23 cellular contexts compared by ENCODE assay signal in the genomic region with DNA sequence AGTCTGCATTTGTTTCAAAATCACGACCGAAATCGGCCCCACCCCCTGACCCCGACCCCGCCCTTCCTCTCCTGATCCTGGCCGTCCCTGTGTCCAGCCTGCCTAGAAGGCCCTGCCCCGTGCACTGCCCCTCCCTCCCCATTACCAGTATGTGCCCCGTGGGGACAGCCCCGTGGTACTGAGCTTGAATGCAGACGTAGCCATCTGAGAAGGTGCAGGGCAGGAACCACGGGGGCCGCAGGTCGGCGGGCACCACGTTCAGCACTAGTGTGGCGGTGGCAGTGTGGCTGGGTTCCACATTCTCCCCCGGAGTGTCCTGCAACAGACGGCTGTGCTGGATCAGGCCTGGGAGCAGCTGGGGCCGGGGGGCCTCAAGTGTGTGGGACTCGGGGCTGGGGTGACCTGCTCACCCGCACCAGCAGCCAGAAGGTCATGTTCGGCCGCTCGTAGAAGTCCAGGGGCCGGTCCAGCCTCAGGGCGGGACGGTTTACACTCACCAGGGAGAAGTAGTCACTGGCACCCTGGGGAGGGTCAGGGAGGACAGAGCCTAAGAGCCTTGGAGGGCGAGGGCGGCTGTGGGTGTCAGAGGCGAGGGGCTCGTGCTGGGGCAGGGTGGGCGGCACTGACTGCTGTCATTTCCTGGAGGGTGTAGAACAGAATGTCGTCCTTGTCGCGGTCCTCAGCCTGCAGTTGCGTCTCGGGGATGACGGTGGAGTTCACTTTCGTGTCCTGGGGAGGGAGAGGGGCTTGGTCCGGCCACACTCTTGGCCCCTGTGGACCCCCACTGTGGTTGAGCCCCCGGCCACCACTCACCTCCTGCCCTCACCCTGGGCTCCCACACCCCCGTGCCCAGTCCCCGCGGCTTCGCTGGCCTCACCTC. TPM values are rescaled to one million over a fixed set of nuclear protein-coding genes. Genes with fewer than 3 reads are reported as not detected.
DNase-seq lines count a peak whose midpoint lies in the region; ATAC-seq, FAIRE-seq and TF ChIP-seq lines count a peak whose summit lies in the region.
"Had no signal": no experiment of that assay in that cellular context is flagged by ENCODE, and none has a peak within 500 bp of the region (broad histone marks: within the 10 kb centered on the region; RNA-seq: fewer than 3 reads in every experiment).

No MANE protein-coding gene starts in this region.

- H3K79me2 ChIP-seq in K562 (ENCODE audit: control insufficient read depth, insufficient read depth, low read length): no peaks in the 10 kb centered on the region; the same call in 2 of the 3 replicates

- ATAC-seq in K562: no peak; the same call in 2 of the 3 replicates
- peak; percentile 13 for ATAC-seq in naive thymus-derived CD4-positive, alpha-beta T cell
- ATAC-seq: CD8-positive, alpha-beta T cell had no signal

- WGBS in K562 (ENCODE audit: insufficient coverage, low coverage, missing lambda C conversion rate): 84% methylated on average over 30 of the region's 45 CpGs

- H3K9me1 ChIP-seq in K562 (ENCODE audit: control insufficient read depth, insufficient read depth, low read length): peaks cover 6% of the 10 kb centered on the region

- in situ Hi-C loops in K562 (cut with MboI): no loop called here

- CTCF ChIA-PET in HEK293 (lab: Yijun Ruan, JAX): no interaction called here
- CTCF ChIA-PET in K562 (lab: Yijun Ruan, JAX; ENCODE audit: low intra/inter-chr PET ratio): interaction anchor here (0.6 kb wide), 1 partner anchor 40 kb away, joined by 3 read pairs; no protein-coding TSS in a partner anchor
- CTCF ChIA-PET in naive thymus-derived CD4-positive, alpha-beta T cell (lab: Charles Lee): no interaction called here

- TF ChIP-seq POLR2A in K562 (conservative IDR thresholded peaks at IDR 0.05): peak; percentile 36; the same call in 1 of the 2 replicates

- H3K36me3 ChIP-seq in HEK293 (ENCODE audit: control insufficient read depth in 2 of 2, insufficient read depth in 1 of 2, low read length in 2 of 2): peaks cover 0 to 13% of the 10 kb centered on the region in 2 experiments; a peak in 1 of 3 replicates
- H3K36me3 ChIP-seq in K562 (ENCODE audit: control insufficient read depth, insufficient read depth, low read length): peaks cover 37% of the 10 kb centered on the region; the same call in 2 of the 3 replicates
- H3K36me3 ChIP-seq in naive thymus-derived CD4-positive, alpha-beta T cell (ENCODE audit: control insufficient read depth in 2 of 3, insufficient read depth in 3 of 3, low read length in 3 of 3): no peaks in the 10 kb centered on the region

- peaks cover 0 to 8% (median 3%) of the 10 kb centered on the region in 7 donors for H3K4me1 Mint-ChIP-seq in naive thymus-derived CD4-positive, alpha-beta T cell

- no peak overlapping the region for H3K4me3 Mint-ChIP-seq in naive thymus-derived CD4-positive, alpha-beta T cell
- H3K4me3 Mint-ChIP-seq: CD8-positive, alpha-beta T cell had no signal

- no peak overlapping the region for H3K27ac ChIP-seq in HEK293 (ENCODE audit: extremely low read depth, low read depth, low read length)
- no peak overlapping the region for H3K27ac ChIP-seq in K562 (ENCODE audit: extremely low read depth, low read depth, low read length)
- no peak overlapping the region for H3K27ac ChIP-seq in naive thymus-derived CD4-positive, alpha-beta T cell (ENCODE audit: low read depth, low read length)
- H3K27ac ChIP-seq: BLaER1, HL-60, KMS-11 had no signal

- intact Hi-C loops in K562 (cut with micrococcal nuclease): no loop called here
- intact Hi-C loops in naive thymus-derived CD4-positive, alpha-beta T cell (cut with micrococcal nuclease): no loop called here

- no peak overlapping the region for H3K4me2 ChIP-seq in K562 (ENCODE audit: insufficient read depth, low read length)
- H3K4me2 ChIP-seq: BLaER1, KMS-11 had no signal

- no peak for TF ChIP-seq EP300 in K562 (IDR thresholded peaks at IDR 0.05; ENCODE audit: low read length)

- TF ChIP-seq CTCF in HEK293 (tag by site-specific recombination; IDR thresholded peaks at IDR 0.05): no peak
- no peak for TF ChIP-seq CTCF in K562 (IDR thresholded peaks at IDR 0.05 in 2 of 3, conservative IDR thresholded peaks at IDR 0.05 in 1 of 3; ENCODE audit: insufficient read depth in 2 of 3, low read depth in 1 of 3, low read length in 3 of 3)

- H4K20me1 ChIP-seq in K562 (replicated peaks; ENCODE audit: control insufficient read depth, insufficient read depth, low read length): no peaks in the 10 kb centered on the region

- no peaks in the 10 kb centered on the region for H3K4me1 ChIP-seq in HEK293 (ENCODE audit: control insufficient read depth, insufficient read depth, low read length)
- H3K4me1 ChIP-seq in K562 (replicated peaks in 1 of 2; ENCODE audit: control insufficient read depth in 2 of 2, insufficient read depth in 2 of 2, low read length in 2 of 2): peaks cover 3 to 74% of the 10 kb centered on the region in 2 experiments; a peak in 3 of 5 replicates
- H3K4me1 ChIP-seq in naive thymus-derived CD4-positive, alpha-beta T cell (ENCODE audit: control insufficient read depth in 2 of 2, insufficient read depth in 2 of 2, low read length in 2 of 2): no peaks in the 10 kb centered on the region

- no peaks in the 10 kb centered on the region for H3K27me3 ChIP-seq in K562 (ENCODE audit: control insufficient read depth in 2 of 2, insufficient read depth in 2 of 2, low read length in 2 of 2)
- no peaks in the 10 kb centered on the region for H3K27me3 ChIP-seq in naive thymus-derived CD4-positive, alpha-beta T cell (ENCODE audit: control insufficient read depth in 2 of 2, insufficient read depth in 2 of 2, low read length in 2 of 2)

- peaks cover 0 to 5% (median 0%) of the 10 kb centered on the region in 5 donors for H3K27me3 Mint-ChIP-seq in naive thymus-derived CD4-positive, alpha-beta T cell

- H3K9ac ChIP-seq in K562 (ENCODE audit: insufficient read depth in 1 of 2, low read depth in 2 of 2, low read length in 2 of 2): no peak overlapping the region; a peak in 1 of 4 replicates
- H3K9ac ChIP-seq: BLaER1, KMS-11 had no signal

- H3K9me3 ChIP-seq in HEK293 (ENCODE audit: control insufficient read depth, insufficient read depth, low read depth, low read length) (no peaks in the 10 kb centered on the region), K562 (replicated peaks; ENCODE audit: control insufficient read depth, insufficient read depth, low read depth, low read length) (no peaks in the 10 kb centered on the region)
- no peaks in the 10 kb centered on the region for H3K9me3 ChIP-seq in naive thymus-derived CD4-positive, alpha-beta T cell (ENCODE audit: control insufficient read depth in 2 of 3, low read length in 3 of 3)
- H3K9me3 ChIP-seq: BLaER1 had no signal

- H3K36me3 Mint-ChIP-seq in naive thymus-derived CD4-positive, alpha-beta T cell: no peaks in the 10 kb centered on the region
- H3K36me3 Mint-ChIP-seq: CD8-positive, alpha-beta T cell had no signal

- no peak overlapping the region for H2AFZ ChIP-seq in K562 (ENCODE audit: low read depth, low read length)

- no peak for FAIRE-seq in K562 (lab: Jason Lieb, UNC)
- FAIRE-seq: G401.6 had no signal

- no peak overlapping the region for H3K27ac Mint-ChIP-seq in naive thymus-derived CD4-positive, alpha-beta T cell
- H3K27ac Mint-ChIP-seq: CD8-positive, alpha-beta T cell had no signal

- no peaks in the 10 kb centered on the region for H3K9me3 Mint-ChIP-seq in naive thymus-derived CD4-positive, alpha-beta T cell
- H3K9me3 Mint-ChIP-seq: CD8-positive, alpha-beta T cell had no signal

- DNase-seq in K562 (ENCODE audit: extremely low read depth in 1 of 4, low spot score in 3 of 4) (no peak), NCI-H345 (lab: John Stamatoyannopoulos, UW) (no peak), AG08396 (ENCODE audit: low spot score) (no peak)
- peak in 1 of 9 donors; percentile 5 for DNase-seq in naive thymus-derived CD4-positive, alpha-beta T cell
- DNase-seq: Calu3; DMS153; GOT3; HCEC 1CT; NCI-H1092 treated with DMSO at 0.1 percent for 48 hours; NCI-H2029 treated with DMSO at 0.1 percent for 48 hours; NCI-H226; NCI-H524; NCI-H774; NK-92 treated with Interleukin-12 subunit alpha and Interleukin-12 subunit beta, amount 100 ng/mL, for 24 hours had no signal

- POLR2A ChIA-PET in HEK293 (lab: Yijun Ruan, JAX): no interaction called here
- POLR2A ChIA-PET in K562 (lab: Yijun Ruan, JAX): no interaction called here
- POLR2A ChIA-PET in naive thymus-derived CD4-positive, alpha-beta T cell (lab: Charles Lee): no interaction called here

- no peak for TF ChIP-seq RAD21 in K562 (CRISPR knock-in tag; conservative IDR thresholded peaks at IDR 0.05 in 1 of 2, IDR thresholded peaks at IDR 0.05 in 1 of 2)

- no TSS peak for BruUV-seq in K562 (replicated peaks; lab: Mats Ljungman, UMichigan)

- H3K4me3 ChIP-seq in HEK293 (ENCODE audit: low read depth, low read length): no peak overlapping the region
- H3K4me3 ChIP-seq in K562: no peak overlapping the region
- no peak overlapping the region for H3K4me3 ChIP-seq in naive thymus-derived CD4-positive, alpha-beta T cell (ENCODE audit: low read length)
- H3K4me3 ChIP-seq: BLaER1 had no signal

RNA-seq across cellular contexts. Expression of gene CDHR5, which starts 3.6 kb away (rescaled TPM):
- total RNA-seq in K562 (2011; cell fraction: chromatin; rRNA removed; ENCODE audit: low replicate concordance): not detected in 2 replicates
- not detected in 2 replicates for total RNA-seq in K562 (2011; cell fraction: nucleolus; rRNA removed)
- not detected in 2 replicates for total RNA-seq in K562 (2011; cell fraction: nucleoplasm; rRNA removed)
- total RNA-seq in K562 (2014; rRNA removed): not detected in 2 replicates
- not detected in 2 replicates for total RNA-seq in K562 (2014; rRNA removed; fragmentation: Illumina TruSeq; extraction: Trizol)
- total RNA-seq in K562 (2015; rRNA removed; fragmentation: Illumina TruSeq; extraction: Trizol): not detected in 2 replicates
- total RNA-seq in K562 (2021): 0.16 TPM in 1 of 2 replicates, not detected in the other
- polyA plus RNA-seq in K562 (2011; rRNA removed): not detected in 2 replicates
- not detected in 2 replicates for polyA plus RNA-seq in K562 (2011; cell fraction: cytosol; rRNA removed)
- not detected in 2 replicates for polyA plus RNA-seq in K562 (2011; cell fraction: nucleus; rRNA removed)
- 0.06 and 0.14 TPM in 2 replicates for polyA plus RNA-seq in K562 (2012)
- polyA plus RNA-seq in K562 (2014; fragmentation: Illumina TruSeq; extraction: Trizol): not detected in 2 replicates
- polyA plus RNA-seq in K562 (2014; fragmentation: Nextera tagmentation; extraction: Ambion mirVana): not detected
- not detected in 2 replicates for polyA plus RNA-seq in K562 (2014; rRNA removed)
- not detected in 2 replicates for polyA minus RNA-seq in K562 (2011; rRNA and poly(A)+ RNA removed)
- polyA minus RNA-seq in K562 (2011; cell fraction: cytosol; rRNA and poly(A)+ RNA removed): not detected in 2 replicates
- polyA minus RNA-seq in K562 (2011; cell fraction: nucleus; rRNA and poly(A)+ RNA removed): not detected in 2 replicates
- total RNA-seq in naive thymus-derived CD4-positive, alpha-beta T cell: not detected
- polyA plus RNA-seq in naive thymus-derived CD4-positive, alpha-beta T cell: not detected
- total RNA-seq: A673; CD8-positive, alpha-beta T cell; Daoy had no signal

RNA-seq across cellular contexts. Expression of gene IRF7, which starts 5.4 kb away (rescaled TPM):
- 3.7 and 21.2 TPM in 2 replicates for total RNA-seq in K562 (2011; cell fraction: chromatin; rRNA removed; ENCODE audit: low replicate concordance)
- total RNA-seq in K562 (2011; cell fraction: nucleolus; rRNA removed): 23.2 and 27.2 TPM in 2 replicates
- 10.0 and 11.6 TPM in 2 replicates for total RNA-seq in K562 (2011; cell fraction: nucleoplasm; rRNA removed)
- 3.7 and 8.3 TPM in 2 replicates for total RNA-seq in K562 (2014; rRNA removed)
- total RNA-seq in K562 (2014; rRNA removed; fragmentation: Illumina TruSeq; extraction: Trizol): 0.29 TPM in 1 of 2 replicates, not detected in the other
- 2.0 and 2.2 TPM in 2 replicates for total RNA-seq in K562 (2015; rRNA removed; fragmentation: Illumina TruSeq; extraction: Trizol)
- 6.5 and 7.6 TPM in 2 replicates for total RNA-seq in K562 (2021)
- 1.8 and 3.5 TPM in 2 replicates for polyA plus RNA-seq in K562 (2011; rRNA removed)
- 2.7 and 6.6 TPM in 2 replicates for polyA plus RNA-seq in K562 (2011; cell fraction: cytosol; rRNA removed)
- 21.3 and 30.3 TPM in 2 replicates for polyA plus RNA-seq in K562 (2011; cell fraction: nucleus; rRNA removed)
- polyA plus RNA-seq in K562 (2012): 4.0 and 11.8 TPM in 2 replicates
- 0.64 and 2.2 TPM in 2 replicates for polyA plus RNA-seq in K562 (2014; fragmentation: Illumina TruSeq; extraction: Trizol)
- polyA plus RNA-seq in K562 (2014; fragmentation: Nextera tagmentation; extraction: Ambion mirVana): under 1 TPM; 0.27 to 0.48 TPM
- 3.8 and 7.4 TPM in 2 replicates for polyA plus RNA-seq in K562 (2014; rRNA removed)
- 0.42 and 0.49 TPM in 2 replicates for polyA minus RNA-seq in K562 (2011; rRNA and poly(A)+ RNA removed)
- 1.3 and 5.2 TPM in 2 replicates for polyA minus RNA-seq in K562 (2011; cell fraction: cytosol; rRNA and poly(A)+ RNA removed)
- 10.6 and 12.6 TPM in 2 replicates for polyA minus RNA-seq in K562 (2011; cell fraction: nucleus; rRNA and poly(A)+ RNA removed)
- 100 to 1,000 TPM in 1 of 5 experiments, 10 to 100 TPM in 4; 57.0 to 134 (median 64.6) TPM for total RNA-seq in naive thymus-derived CD4-positive, alpha-beta T cell
- polyA plus RNA-seq in naive thymus-derived CD4-positive, alpha-beta T cell: 10 to 100 TPM; 25.9 to 50.0 TPM

RNA-seq across cellular contexts. Expression of gene SCT, which starts 5.8 kb away (rescaled TPM):
- not detected in 2 replicates for total RNA-seq in K562 (2011; cell fraction: chromatin; rRNA removed; ENCODE audit: low replicate concordance)
- total RNA-seq in K562 (2011; cell fraction: nucleolus; rRNA removed): not detected in 2 replicates
- not detected in 2 replicates for total RNA-seq in K562 (2011; cell fraction: nucleoplasm; rRNA removed)
- not detected in 2 replicates for total RNA-seq in K562 (2014; rRNA removed)
- total RNA-seq in K562 (2014; rRNA removed; fragmentation: Illumina TruSeq; extraction: Trizol): not detected in 2 replicates
- not detected in 2 replicates for total RNA-seq in K562 (2015; rRNA removed; fragmentation: Illumina TruSeq; extraction: Trizol)
- total RNA-seq in K562 (2021): not detected in 2 replicates
- polyA plus RNA-seq in K562 (2011; rRNA removed): not detected in 2 replicates
- not detected in 2 replicates for polyA plus RNA-seq in K562 (2011; cell fraction: cytosol; rRNA removed)
- polyA plus RNA-seq in K562 (2011; cell fraction: nucleus; rRNA removed): not detected in 2 replicates
- not detected in 2 replicates for polyA plus RNA-seq in K562 (2012)
- not detected in 2 replicates for polyA plus RNA-seq in K562 (2014; fragmentation: Illumina TruSeq; extraction: Trizol)
- polyA plus RNA-seq in K562 (2014; fragmentation: Nextera tagmentation; extraction: Ambion mirVana): not detected
- polyA plus RNA-seq in K562 (2014; rRNA removed): not detected in 2 replicates
- polyA minus RNA-seq in K562 (2011; rRNA and poly(A)+ RNA removed): not detected in 2 replicates
- polyA minus RNA-seq in K562 (2011; cell fraction: cytosol; rRNA and poly(A)+ RNA removed): not detected in 2 replicates
- not detected in 2 replicates for polyA minus RNA-seq in K562 (2011; cell fraction: nucleus; rRNA and poly(A)+ RNA removed)
- total RNA-seq in naive thymus-derived CD4-positive, alpha-beta T cell: not detected
- not detected for polyA plus RNA-seq in naive thymus-derived CD4-positive, alpha-beta T cell
- total RNA-seq: A673; Calu3; CD8-positive, alpha-beta T cell; Daoy; HT-29 had no signal

RNA-seq across cellular contexts. Expression of gene DRD4, which starts 15.9 kb away (rescaled TPM):
- total RNA-seq in K562 (2011; cell fraction: chromatin; rRNA removed; ENCODE audit: low replicate concordance): 0.30 and 1.00 TPM in 2 replicates
- total RNA-seq in K562 (2011; cell fraction: nucleolus; rRNA removed): 0.67 and 0.79 TPM in 2 replicates
- 0.59 and 1.1 TPM in 2 replicates for total RNA-seq in K562 (2011; cell fraction: nucleoplasm; rRNA removed)
- total RNA-seq in K562 (2014; rRNA removed) (0.24 TPM in 1 of 2 replicates, not detected in the other), K562 (2014; rRNA removed; fragmentation: Illumina TruSeq; extraction: Trizol) (not detected in 2 replicates), K562 (2015; rRNA removed; fragmentation: Illumina TruSeq; extraction: Trizol) (0.14 TPM in 1 of 2 replicates, not detected in the other), K562 (2021) (0.95 and 1.4 TPM in 2 replicates)
- polyA plus RNA-seq in K562 (2011; rRNA removed) (0.11 TPM in 1 of 2 replicates, not detected in the other), K562 (2014; fragmentation: Illumina TruSeq; extraction: Trizol) (0.11 TPM in 1 of 2 replicates, not detected in the other), K562 (2014; fragmentation: Nextera tagmentation; extraction: Ambion mirVana) (under 1 TPM in 1 of 2 experiments, not detected in 1; 0.04 TPM), K562 (2014; rRNA removed) (0.27 and 0.49 TPM in 2 replicates)
- polyA plus RNA-seq in K562 (2011; cell fraction: cytosol; rRNA removed): 0.04 and 0.06 TPM in 2 replicates
- polyA plus RNA-seq in K562 (2011; cell fraction: nucleus; rRNA removed): 0.60 and 0.70 TPM in 2 replicates
- polyA plus RNA-seq in K562 (2012): 0.36 and 0.51 TPM in 2 replicates
- not detected in 2 replicates for polyA minus RNA-seq in K562 (2011; rRNA and poly(A)+ RNA removed)
- not detected in 2 replicates for polyA minus RNA-seq in K562 (2011; cell fraction: cytosol; rRNA and poly(A)+ RNA removed)
- 0.13 and 0.22 TPM in 2 replicates for polyA minus RNA-seq in K562 (2011; cell fraction: nucleus; rRNA and poly(A)+ RNA removed)
- total RNA-seq in naive thymus-derived CD4-positive, alpha-beta T cell: 1 to 10 TPM in 2 of 5 experiments, under 1 TPM in 3; 0.27 to 1.9 (median 0.75) TPM
- not detected for polyA plus RNA-seq in naive thymus-derived CD4-positive, alpha-beta T cell
- total RNA-seq: Daoy had no signal

RNA-seq across cellular contexts. Expression of gene PHRF1, which starts 44.9 kb away (rescaled TPM):
- total RNA-seq in K562 (2011; cell fraction: chromatin; rRNA removed; ENCODE audit: low replicate concordance): 57.3 and 135 TPM in 2 replicates
- 56.1 and 60.9 TPM in 2 replicates for total RNA-seq in K562 (2011; cell fraction: nucleolus; rRNA removed)
- 48.9 and 51.5 TPM in 2 replicates for total RNA-seq in K562 (2011; cell fraction: nucleoplasm; rRNA removed)
- 20.4 and 28.6 TPM in 2 replicates for total RNA-seq in K562 (2014; rRNA removed)
- 4.2 and 4.9 TPM in 2 replicates for total RNA-seq in K562 (2014; rRNA removed; fragmentation: Illumina TruSeq; extraction: Trizol)
- total RNA-seq in K562 (2015; rRNA removed; fragmentation: Illumina TruSeq; extraction: Trizol): 17.4 and 19.1 TPM in 2 replicates
- total RNA-seq in K562 (2021): 34.5 and 37.2 TPM in 2 replicates
- polyA plus RNA-seq in K562 (2011; rRNA removed): 7.5 and 10.5 TPM in 2 replicates
- polyA plus RNA-seq in K562 (2011; cell fraction: cytosol; rRNA removed): 7.2 and 14.5 TPM in 2 replicates
- 27.6 and 43.0 TPM in 2 replicates for polyA plus RNA-seq in K562 (2011; cell fraction: nucleus; rRNA removed)
- polyA plus RNA-seq in K562 (2012): 12.2 and 16.7 TPM in 2 replicates
- 7.7 and 14.5 TPM in 2 replicates for polyA plus RNA-seq in K562 (2014; fragmentation: Illumina TruSeq; extraction: Trizol)
- polyA plus RNA-seq in K562 (2014; fragmentation: Nextera tagmentation; extraction: Ambion mirVana): under 1 TPM; 0.07 to 0.18 TPM
- polyA plus RNA-seq in K562 (2014; rRNA removed): 16.9 and 19.9 TPM in 2 replicates
- 6.1 and 8.0 TPM in 2 replicates for polyA minus RNA-seq in K562 (2011; rRNA and poly(A)+ RNA removed)
- 13.6 and 23.3 TPM in 2 replicates for polyA minus RNA-seq in K562 (2011; cell fraction: cytosol; rRNA and poly(A)+ RNA removed)
- 15.5 and 20.1 TPM in 2 replicates for polyA minus RNA-seq in K562 (2011; cell fraction: nucleus; rRNA and poly(A)+ RNA removed)
- 10 to 100 TPM; 47.3 to 55.2 (median 49.4) TPM for total RNA-seq in naive thymus-derived CD4-positive, alpha-beta T cell
- polyA plus RNA-seq in naive thymus-derived CD4-positive, alpha-beta T cell: 10 to 100 TPM in 1 of 2 donors, 1 to 10 TPM in 1; 6.2 to 22.1 TPM
